Comparison of ENCODE assay signal across 18 cellular contexts in genomic region chr7:157717211-157718174, GRCh38.
A peak's percentile ranks its signal among the peaks of the same experiment; 100 is the strongest.
DNase-seq lines count a peak whose midpoint lies in the region; ATAC-seq and TF ChIP-seq lines count a peak whose summit lies in the region.
"Had no signal": no experiment of that assay in that cellular context is flagged by ENCODE, and none has a peak within 500 bp of the region (broad histone marks: within the 10 kb centered on the region; RNA-seq: fewer than 3 reads in every experiment).

No MANE protein-coding gene starts in this region.

- TF ChIP-seq POLR2A in heart left ventricle (IDR thresholded peaks at IDR 0.05): no peak
- TF ChIP-seq POLR2A in spleen (IDR thresholded peaks at IDR 0.05): no peak
- no peak for TF ChIP-seq POLR2A in ovary (IDR thresholded peaks at IDR 0.05)

- no peak for ATAC-seq in heart left ventricle
- ATAC-seq: A549, HepG2 had no signal

- peak overlapping the region; percentile 36 for H3K27ac Mint-ChIP-seq in neural progenitor cell
- H3K27ac Mint-ChIP-seq: CD4-positive, alpha-beta T cell had no signal

- no peak for TF ChIP-seq EP300 in ovary (IDR thresholded peaks at IDR 0.05)

- H3K9me3 ChIP-seq in heart left ventricle (no peaks in the 10 kb centered on the region), right atrium auricular region (no peaks in the 10 kb centered on the region), neural progenitor cell (ENCODE audit: low read depth) (no peaks in the 10 kb centered on the region), spleen (no peaks in the 10 kb centered on the region), ovary (no peaks in the 10 kb centered on the region)
- H3K9me3 ChIP-seq: A549, Caco-2, HAP-1 had no signal

- H3F3A ChIP-seq in neural progenitor cell (ENCODE audit: low read depth): no peaks in the 10 kb centered on the region

- H3K9ac ChIP-seq in neural progenitor cell: no peak overlapping the region

- no peak overlapping the region for H3K4me3 ChIP-seq in heart left ventricle
- H3K4me3 ChIP-seq in right atrium auricular region: no peak overlapping the region
- no peak overlapping the region for H3K4me3 ChIP-seq in neural progenitor cell
- H3K4me3 ChIP-seq in spleen: no peak overlapping the region
- H3K4me3 ChIP-seq in ovary: no peak overlapping the region
- H3K4me3 ChIP-seq: A549, HAP-1 had no signal

- 89 to 92% (median 90%) methylated on average over 29 to 31 of the region's 31 CpGs for WGBS in heart left ventricle, 4 donors
- WGBS in spleen, 5 donors: 85 to 92% (median 89%) methylated on average over 21 to 31 of the region's 31 CpGs
- 83 to 86% (median 84%) methylated on average over 31 of the region's 31 CpGs for WGBS in ovary, 3 donors

- no peak for TF ChIP-seq CTCF in heart left ventricle (IDR thresholded peaks at IDR 0.05)
- TF ChIP-seq CTCF in right atrium auricular region (IDR thresholded peaks at IDR 0.05): no peak
- TF ChIP-seq CTCF in neural progenitor cell (IDR thresholded peaks at IDR 0.05): no peak
- no peak for TF ChIP-seq CTCF in spleen (IDR thresholded peaks at IDR 0.05 in 8 of 11, conservative IDR thresholded peaks at IDR 0.05 in 3 of 11)
- no peak for TF ChIP-seq CTCF in ovary (IDR thresholded peaks at IDR 0.05)

- no peak overlapping the region for H2AFZ ChIP-seq in neural progenitor cell (replicated peaks)

- peaks cover 8% of the 10 kb centered on the region for H3K27me3 Mint-ChIP-seq in neural progenitor cell (ENCODE audit: insufficient read depth, low read depth)
- H3K27me3 Mint-ChIP-seq: CD4-positive, alpha-beta T cell had no signal

- no peaks in the 10 kb centered on the region for H3K36me3 Mint-ChIP-seq in neural progenitor cell

- H3K4me1 ChIP-seq in heart left ventricle: no peaks in the 10 kb centered on the region
- no peaks in the 10 kb centered on the region for H3K4me1 ChIP-seq in right atrium auricular region
- no peaks in the 10 kb centered on the region for H3K4me1 ChIP-seq in neural progenitor cell
- H3K4me1 ChIP-seq in spleen: no peaks in the 10 kb centered on the region
- H3K4me1 ChIP-seq in ovary (ENCODE audit: insufficient read depth): no peaks in the 10 kb centered on the region
- H3K4me1 ChIP-seq: A549, Caco-2, HAP-1 had no signal

- H3K36me3 ChIP-seq in heart left ventricle (no peaks in the 10 kb centered on the region), right atrium auricular region (no peaks in the 10 kb centered on the region), neural progenitor cell (no peaks in the 10 kb centered on the region), spleen (no peaks in the 10 kb centered on the region), ovary (no peaks in the 10 kb centered on the region)
- H3K36me3 ChIP-seq: HAP-1 had no signal

- H4K20me1 ChIP-seq in neural progenitor cell (ENCODE audit: low read depth): no peaks in the 10 kb centered on the region

- intact Hi-C loops in heart left ventricle (cut with DNase I): no loop called here
- intact Hi-C loops in spleen (cut with DNase I; ENCODE audit: low total_unique reads): no loop called here
- intact Hi-C loops in ovary (cut with DNase I): no loop called here

- peak; percentile 18 for DNase-seq in activated CD4-positive, CD25-positive, alpha-beta regulatory T cell treated with anti-CD3 and anti-CD28 coated beads, Interleukin-2, amount 50 U/mL, for 72 hours
- DNase-seq in activated CD4-positive, CD25-positive, alpha-beta regulatory T cell (lab: John Stamatoyannopoulos, UW): no peak
- DNase-seq in heart left ventricle: peak in 3 of 5 donors; percentile 2 to 42 (median 5)
- DNase-seq in right atrium auricular region (ENCODE audit: low spot score): no peak
- DNase-seq in neural progenitor cell (ENCODE audit: low spot score): no peak
- DNase-seq in spleen: peak; percentile 62
- DNase-seq in activated CD8-positive, alpha-beta memory T cell treated with anti-CD3 and anti-CD28 coated beads, Interleukin-2, amount 50 U/mL, for 48 hours: no peak
- DNase-seq in ovary: no peak
- DNase-seq: AML-193; CD4-positive, alpha-beta T cell; DMS79 treated with DMSO at 0.1 percent for 48 hours; GF-D8 had no signal

- H3K4me1 Mint-ChIP-seq in neural progenitor cell: peaks cover 17% of the 10 kb centered on the region

- H3K27me3 ChIP-seq in heart left ventricle (peaks cover 0 to 10% (median 0%) of the 10 kb centered on the region in 9 donors), right atrium auricular region (no peaks in the 10 kb centered on the region), neural progenitor cell (peaks cover 4% of the 10 kb centered on the region), spleen (replicated peaks in 1 of 7) (peaks cover 0 to 7% (median 0%) of the 10 kb centered on the region in 7 donors), ovary (no peaks in the 10 kb centered on the region)

- H3K27ac ChIP-seq in heart left ventricle (no peak overlapping the region), right atrium auricular region (no peak overlapping the region), neural progenitor cell (no peak overlapping the region), spleen (no peak overlapping the region), ovary (no peak overlapping the region)
- H3K27ac ChIP-seq: 22Rv1, A549, C4-2B had no signal

- peaks cover 4% of the 10 kb centered on the region for H3K9me3 Mint-ChIP-seq in neural progenitor cell
- H3K9me3 Mint-ChIP-seq: CD4-positive, alpha-beta T cell had no signal

- no peaks in the 10 kb centered on the region for H3K79me2 ChIP-seq in neural progenitor cell (ENCODE audit: low read depth)

- H3K4me3 Mint-ChIP-seq in neural progenitor cell: no peak overlapping the region
- H3K4me3 Mint-ChIP-seq: CD4-positive, alpha-beta T cell had no signal

- H3K4me2 ChIP-seq in neural progenitor cell: no peak overlapping the region
- H3K4me2 ChIP-seq: A549 had no signal

Comparison
In these comparisons a context has a peak if more than half of its experiments do, and no peak if none do; other contexts are left out.
1. DNase-seq: peak in activated CD4-positive, CD25-positive, alpha-beta regulatory T cell treated with anti-CD3 and anti-CD28 coated beads, Interleukin-2, amount 50 U/mL, for 72 hours (single experiment), heart left ventricle (3 of 5) and spleen (single experiment); none in activated CD4-positive, CD25-positive, alpha-beta regulatory T cell (0 of 4), right atrium auricular region (single experiment), neural progenitor cell (single experiment), activated CD8-positive, alpha-beta memory T cell treated with anti-CD3 and anti-CD28 coated beads, Interleukin-2, amount 50 U/mL, for 48 hours (single experiment) and ovary (0 of 5).